Comparison of ENCODE assay signal across 2 cellular contexts in the genomic region with DNA sequence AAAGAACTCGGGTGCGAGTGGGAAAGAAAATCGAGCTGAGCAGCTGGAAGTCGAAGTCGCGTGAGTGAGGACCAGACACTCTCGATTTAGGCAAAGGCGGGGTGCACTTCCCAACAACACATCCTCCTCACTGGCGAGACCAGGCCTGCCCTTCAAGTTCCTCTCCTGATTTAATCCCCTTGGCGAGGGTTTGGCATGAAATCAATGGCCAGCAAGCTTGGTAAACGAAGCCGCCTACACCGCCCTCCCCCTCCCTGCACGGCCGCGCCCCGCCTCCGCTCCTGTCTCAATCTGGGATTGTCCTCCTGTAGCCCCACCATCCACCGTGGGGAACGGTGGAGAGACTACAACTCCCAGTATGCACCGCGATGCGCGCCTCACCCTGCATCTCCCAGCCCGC. TPM values are rescaled to one million over a fixed set of nuclear protein-coding genes. Genes with fewer than 3 reads are reported as not detected.
"Had no signal": no experiment of that assay in that cellular context is flagged by ENCODE, and none has a peak within 500 bp of the region (broad histone marks: within the 10 kb centered on the region; RNA-seq: fewer than 3 reads in every experiment).

A gene with protein sequence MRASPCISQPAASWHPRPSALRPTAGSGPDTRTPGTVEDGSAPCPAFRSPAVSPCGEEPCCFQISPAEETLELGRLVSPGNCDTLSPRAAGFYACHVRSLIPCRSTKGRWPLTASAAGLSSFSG (plus strand): TSS at position 301 of the 400 bp plus-strand sequence. CDS start 68 bp downstream, at position 369.

RNA-seq across cellular contexts. Expression of the gene that starts here (rescaled TPM):
- polyA plus RNA-seq: thymus, urinary bladder had no signal
